Comparison of ENCODE assay signal across 23 cellular contexts in genomic region chr4:64144994-64145393, GRCh38.
DNase-seq lines count a peak whose midpoint lies in the region; ATAC-seq and TF ChIP-seq lines count a peak whose summit lies in the region.
"Had no signal": no experiment of that assay in that cellular context is flagged by ENCODE, and none has a peak within 500 bp of the region (broad histone marks: within the 10 kb centered on the region; RNA-seq: fewer than 3 reads in every experiment).

No MANE protein-coding gene starts in this region.

- H3K27ac ChIP-seq in RWPE1 (no peak overlapping the region), trophoblast cell (ENCODE audit: low read depth, low read length) (peak overlapping the region; percentile 98), OCI-LY7 (ENCODE audit: low read depth, low read length, poor library complexity, severe bottlenecking) (no peak overlapping the region)
- H3K27ac ChIP-seq: BLaER1, esophagus squamous epithelium, ovary, vagina had no signal

- H3K4ac ChIP-seq in trophoblast cell (ENCODE audit: low read depth, low read length), result peak overlapping the region; percentile 86

- peak overlapping the region; percentile 91 for H2BK12ac ChIP-seq in trophoblast cell (ENCODE audit: low read length)

- H3K23ac ChIP-seq in trophoblast cell (ENCODE audit: low read length), result no peak overlapping the region

- ATAC-seq in HG02642 (IDR thresholded peaks at IDR 0.05; ENCODE audit: poor library complexity, unreplicated experiment), result no peak
- ATAC-seq: effector memory CD8-positive, alpha-beta T cell; naive thymus-derived CD8-positive, alpha-beta T cell; sciatic nerve had no signal

- H3K36me3 ChIP-seq in trophoblast cell (ENCODE audit: control insufficient read depth in 1 of 2, insufficient read depth in 2 of 2, low read length in 2 of 2) (peaks cover 0 to 2% of the 10 kb centered on the region in 2 experiments), OCI-LY7 (ENCODE audit: insufficient read depth, low read length) (no peaks in the 10 kb centered on the region)
- H3K36me3 ChIP-seq: BLaER1, esophagus squamous epithelium, ovary, vagina had no signal

- H3K9me3 ChIP-seq in trophoblast cell (ENCODE audit: insufficient read depth, low read depth, low read length), result no peaks in the 10 kb centered on the region
- no peaks in the 10 kb centered on the region for H3K9me3 ChIP-seq in OCI-LY7 (ENCODE audit: low read length)
- H3K9me3 ChIP-seq: ovary, vagina had no signal

- H4K8ac ChIP-seq in trophoblast cell (ENCODE audit: low read depth, low read length), result peak overlapping the region; percentile 47

- peaks cover 20% of the 10 kb centered on the region for H3K79me1 ChIP-seq in trophoblast cell (ENCODE audit: low read length)

- no peak overlapping the region for H3K18ac ChIP-seq in trophoblast cell (ENCODE audit: low read length)

- H2AFZ ChIP-seq in trophoblast cell (ENCODE audit: insufficient read depth, low read length, poor library complexity) (no peak overlapping the region), OCI-LY7 (ENCODE audit: low read length) (no peak overlapping the region)

- H4K12ac ChIP-seq in trophoblast cell (ENCODE audit: low read depth, low read length), result peak overlapping the region; percentile 30

- intact Hi-C loops in OCI-LY7 (cut with micrococcal nuclease; ENCODE audit: unreplicated experiment), result no loop called here

- H3K79me2 ChIP-seq in trophoblast cell (ENCODE audit: control insufficient read depth, insufficient read depth, low read length, poor library complexity), result no peaks in the 10 kb centered on the region
- H3K79me2 ChIP-seq in OCI-LY7 (ENCODE audit: insufficient read depth, low read depth, low read length), result no peaks in the 10 kb centered on the region

- CTCF ChIA-PET in RWPE1 (lab: Yijun Ruan, JAX) (no interaction called here), OCI-LY7 (lab: Charles Lee; ENCODE audit: unreplicated experiment) (no interaction called here)

- no peaks in the 10 kb centered on the region for H3K27me3 ChIP-seq in trophoblast cell (ENCODE audit: insufficient read depth, low read length)
- H3K27me3 ChIP-seq: BLaER1, esophagus squamous epithelium, ovary, vagina had no signal

- H3K14ac ChIP-seq in trophoblast cell (ENCODE audit: low read length), result peak overlapping the region; percentile 48

- peak overlapping the region; percentile 89 for H2AK5ac ChIP-seq in trophoblast cell (ENCODE audit: low read length)

- POLR2A ChIA-PET in RWPE1 (lab: Yijun Ruan, JAX; ENCODE audit: low non-redundant PET), result no interaction called here
- POLR2A ChIA-PET in OCI-LY7 (lab: Charles Lee), result no interaction called here

- H2BK120ac ChIP-seq in trophoblast cell (ENCODE audit: insufficient read depth, low read length, poor library complexity), result peak overlapping the region; percentile 94

- H3K4me1 ChIP-seq in trophoblast cell (ENCODE audit: control insufficient read depth in 1 of 2, insufficient read depth in 2 of 2, low read length in 2 of 2), result peaks cover 0 to 7% of the 10 kb centered on the region in 2 experiments
- H3K4me1 ChIP-seq in OCI-LY7 (ENCODE audit: insufficient read depth, low read length, poor library complexity, severe bottlenecking), result no peaks in the 10 kb centered on the region
- H3K4me1 ChIP-seq: BLaER1, vagina had no signal

- H2BK5ac ChIP-seq in trophoblast cell (ENCODE audit: low read depth, low read length, poor library complexity), result peak overlapping the region; percentile 33

- peak overlapping the region; percentile 89 for H4K91ac ChIP-seq in trophoblast cell (ENCODE audit: low read depth, low read length)

- no CpG with 5 or more reads among the region's 1 CpG for WGBS in trophoblast cell (ENCODE audit: extremely low coverage, insufficient coverage, insufficient read length)

- no peak overlapping the region for H3K9ac ChIP-seq in trophoblast cell (ENCODE audit: low read length)
- H3K9ac ChIP-seq: BLaER1 had no signal

- BruUV-seq in OCI-LY7 (replicated peaks; lab: Mats Ljungman, UMichigan), result no TSS peak

- H3K4me2 ChIP-seq in trophoblast cell (ENCODE audit: low read length) (no peak overlapping the region), OCI-LY7 (ENCODE audit: low read length) (no peak overlapping the region)
- H3K4me2 ChIP-seq: BLaER1 had no signal

- TF ChIP-seq CTCF in RWPE1 (conservative IDR thresholded peaks at IDR 0.05; ENCODE audit: low read depth) (no peak), OCI-LY7 (conservative IDR thresholded peaks at IDR 0.05; ENCODE audit: low read length) (no peak)

- no peaks in the 10 kb centered on the region for H4K20me1 ChIP-seq in OCI-LY7 (ENCODE audit: insufficient read depth, low read length)
- H4K20me1 ChIP-seq: BLaER1 had no signal

- H3K4me3 ChIP-seq in trophoblast cell (ENCODE audit: low read depth, low read length) (no peak overlapping the region), OCI-LY7 (ENCODE audit: low read depth, low read length, poor library complexity, severe bottlenecking) (no peak overlapping the region)
- H3K4me3 ChIP-seq: BLaER1, esophagus squamous epithelium, ovary, vagina had no signal

- peak; percentile 2 for DNase-seq in DMS53 (lab: John Stamatoyannopoulos, UW)
- no peak for DNase-seq in DMS53 treated with DMSO at 0.1 percent for 48 hours (lab: John Stamatoyannopoulos, UW; ENCODE audit: unreplicated experiment)
- peak; percentile 74 for DNase-seq in NCI-H1694 (lab: John Stamatoyannopoulos, UW)
- peak; percentile 40 for DNase-seq in RWPE1 (ENCODE audit: low spot score)
- no peak for DNase-seq in trophoblast cell
- no peak for DNase-seq in OCI-LY7 (ENCODE audit: low spot score)
- no peak for DNase-seq in putamen (ENCODE audit: low spot score)
- DNase-seq: activated CD4-positive, alpha-beta memory T cell treated with anti-CD3 and anti-CD28 coated beads for 36 hours; activated CD4-positive, CD25-positive, alpha-beta regulatory T cell; activated gamma-delta T cell; activated T-cell treated with anti-CD3 and anti-CD28 coated beads for 4 hours; effector memory CD8-positive, alpha-beta T cell; esophagus squamous epithelium; GDM1; H7; KG1; mesenchymal stem cell; naive thymus-derived CD8-positive, alpha-beta T cell; ovary had no signal

- H3K9me2 ChIP-seq in OCI-LY7 (ENCODE audit: insufficient read depth, low read length), result no peaks in the 10 kb centered on the region

Comparison
In these comparisons a context has a peak if more than half of its experiments do, and no peak if none do; other contexts are left out.
1. DNase-seq: peak in DMS53 (single experiment), NCI-H1694 (single experiment) and RWPE1 (single experiment); none in DMS53 treated with DMSO at 0.1 percent for 48 hours (single experiment), trophoblast cell (0 of 2), OCI-LY7 (single experiment) and putamen (single experiment).